In the genomic region with DNA sequence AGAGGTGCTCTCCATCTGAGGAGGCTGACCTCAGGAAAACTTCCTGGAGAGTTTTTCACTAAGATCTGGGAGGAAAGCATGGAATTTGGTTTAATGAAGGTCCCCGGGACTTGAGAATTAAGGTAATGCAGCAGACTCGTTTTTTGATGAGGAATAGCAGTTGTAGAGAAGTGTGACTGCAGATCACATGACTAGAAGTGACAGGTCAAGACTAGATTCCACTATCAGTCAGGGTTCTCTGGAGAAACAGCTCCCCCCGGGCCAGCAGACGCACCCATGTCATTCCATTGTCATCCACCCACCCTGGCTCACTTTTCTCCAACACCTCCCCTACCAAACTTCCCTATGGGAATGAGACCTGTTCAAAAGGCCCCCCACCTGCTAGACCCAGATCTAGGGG, we compare ENCODE assay signal across 16 cellular contexts. TPM values are rescaled to one million over a fixed set of nuclear protein-coding genes. Genes with fewer than 3 reads are reported as not detected.
DNase-seq lines count a peak whose midpoint lies in the region; ATAC-seq and TF ChIP-seq lines count a peak whose summit lies in the region.
"Had no signal": no experiment of that assay in that cellular context is flagged by ENCODE, and none has a peak within 500 bp of the region (broad histone marks: within the 10 kb centered on the region; RNA-seq: fewer than 3 reads in every experiment).

No MANE protein-coding gene starts in this region.

- H3K36me3 Mint-ChIP-seq in MCF 10A (ENCODE audit: insufficient read depth, unreplicated experiment): peaks cover 43% of the 10 kb centered on the region
- H3K36me3 Mint-ChIP-seq in endothelial cell (ENCODE audit: low read depth, unreplicated experiment): peaks cover 42% of the 10 kb centered on the region

- H4K20me1 ChIP-seq in mammary epithelial cell (ENCODE audit: insufficient read depth, low read length): no peaks in the 10 kb centered on the region

- H3K79me2 ChIP-seq in mammary epithelial cell (ENCODE audit: insufficient read depth, low read length): peaks cover 15% of the 10 kb centered on the region

- H3K36me3 ChIP-seq in mammary epithelial cell (ENCODE audit: insufficient read depth, low read length) (peaks cover 22% of the 10 kb centered on the region), stomach smooth muscle (ENCODE audit: control insufficient read depth in 2 of 2, insufficient read depth in 2 of 2, low read length in 2 of 2) (peaks cover 20 to 21% of the 10 kb centered on the region in 2 donors)
- H3K36me3 ChIP-seq: uterus had no signal

- peaks cover 35% of the 10 kb centered on the region for H3K4me1 Mint-ChIP-seq in MCF 10A (ENCODE audit: insufficient read depth, unreplicated experiment)
- peaks cover 14% of the 10 kb centered on the region for H3K4me1 Mint-ChIP-seq in endothelial cell (ENCODE audit: unreplicated experiment)

- no TSS peak for BruUV-seq in MCF 10A (replicated peaks; lab: Mats Ljungman, UMichigan)
- BruUV-seq in mammary epithelial cell (replicated peaks; lab: Mats Ljungman, UMichigan): no TSS peak

- TF ChIP-seq CTCF in MCF 10A (IDR thresholded peaks at IDR 0.05; ENCODE audit: unreplicated experiment) (no peak), mammary epithelial cell (conservative IDR thresholded peaks at IDR 0.05 in 1 of 2, IDR thresholded peaks at IDR 0.05 in 1 of 2; ENCODE audit: extremely low read depth in 1 of 2, insufficient read depth in 1 of 2, low read depth in 1 of 2, low read length in 2 of 2) (no peak), endothelial cell (IDR thresholded peaks at IDR 0.05; ENCODE audit: unreplicated experiment) (no peak), GM10266 (IDR thresholded peaks at IDR 0.05; ENCODE audit: control insufficient read depth, insufficient read depth, low read depth, missing control alignments) (no peak)

- H3K4me1 ChIP-seq in mammary epithelial cell (ENCODE audit: insufficient read depth, low read length) (peaks cover 18% of the 10 kb centered on the region), stomach smooth muscle (ENCODE audit: control insufficient read depth, insufficient read depth, low read length) (peaks cover 45% of the 10 kb centered on the region)

- WGBS in mammary epithelial cell (ENCODE audit: low coverage, missing lambda C conversion rate): 64% methylated on average over 4 of the region's 4 CpGs

- H3K9me3 Mint-ChIP-seq in MCF 10A (ENCODE audit: unreplicated experiment) (no peaks in the 10 kb centered on the region), endothelial cell (ENCODE audit: unreplicated experiment) (no peaks in the 10 kb centered on the region)

- no peak overlapping the region for H3K4me3 ChIP-seq in mammary epithelial cell (replicated peaks in 1 of 3; ENCODE audit: insufficient read depth in 1 of 3, low read depth in 2 of 3, low read length in 3 of 3)
- H3K4me3 ChIP-seq in stomach smooth muscle (ENCODE audit: low read length in 2 of 2): no peak overlapping the region
- H3K4me3 ChIP-seq: mucosa of descending colon, uterus had no signal

- no peak overlapping the region for H3K27ac ChIP-seq in mammary epithelial cell (ENCODE audit: insufficient read depth, low read depth, low read length)
- peak overlapping the region; percentile 41 for H3K27ac ChIP-seq in stomach smooth muscle (ENCODE audit: low read length)
- H3K27ac ChIP-seq: uterus had no signal

- dilution Hi-C loops in mammary epithelial cell (cut with HindIII; ENCODE audit: low sequenced_read_pairs): loop anchor here (5.0 kb wide), 1 partner anchor 37 kb away; no protein-coding TSS in a partner anchor

- DNase-seq in MCF 10A (ENCODE audit: unreplicated experiment): no peak
- no peak for DNase-seq in mammary epithelial cell
- DNase-seq in endothelial cell (ENCODE audit: low spot score): no peak
- no peak for DNase-seq in GM10266 (ENCODE audit: extremely low spot score)
- DNase-seq: ACHN, activated gamma-delta T cell treated with Interleukin-2 at 50 U/mL for 16 hours, anterior cingulate cortex, DMS79, foreskin fibroblast, mucosa of descending colon, NCI-H187, SHP77, uterus had no signal

- CTCF ChIA-PET in MCF 10A (lab: Yijun Ruan, JAX) (interaction anchor here (0.6 to 5.8 kb wide), 3 partner anchors 14 to 142 kb away, joined by 3 to 43 read pairs (median 3); no protein-coding TSS in a partner anchor), mammary epithelial cell (lab: Charles Lee; ENCODE audit: low non-redundant PET) (no interaction called here)

- intact Hi-C loops in MCF 10A (cut with micrococcal nuclease): no loop called here
- intact Hi-C loops in mammary epithelial cell (cut with micrococcal nuclease): loop anchor here (10.0 kb wide), 1 partner anchor 260 kb away; a partner anchor contains a TSS

- in situ Hi-C loops in mammary epithelial cell (cut with MboI; ENCODE audit: low sequenced_read_pairs in 2 of 2): loop anchor here in 1 of 2 donors (10.0 kb wide), 1 partner anchor 150 kb away; no protein-coding TSS in a partner anchor

- H3K27ac Mint-ChIP-seq in MCF 10A (ENCODE audit: low read depth, unreplicated experiment) (peak overlapping the region; percentile 63), endothelial cell (ENCODE audit: unreplicated experiment) (peak overlapping the region; percentile 75)

- H3K4me3 Mint-ChIP-seq in MCF 10A (ENCODE audit: unreplicated experiment) (no peak overlapping the region), endothelial cell (ENCODE audit: unreplicated experiment) (peak overlapping the region; percentile 45)

- no peak overlapping the region for H2AFZ ChIP-seq in mammary epithelial cell (ENCODE audit: low read depth, low read length)

- ATAC-seq in HG03520 (IDR thresholded peaks at IDR 0.05; ENCODE audit: unreplicated experiment): no peak
- ATAC-seq: activated CD4-positive, CD25-positive, alpha-beta regulatory T cell treated with anti-CD3 and anti-CD28 coated beads, Interleukin-2, amount 50 U/mL, for 24 hours; mucosa of descending colon had no signal

- H3K27me3 Mint-ChIP-seq in MCF 10A (ENCODE audit: insufficient read depth, unreplicated experiment) (no peaks in the 10 kb centered on the region), endothelial cell (ENCODE audit: unreplicated experiment) (peaks cover 16% of the 10 kb centered on the region)

- H3K27me3 ChIP-seq in mammary epithelial cell (ENCODE audit: insufficient read depth, low read length) (no peaks in the 10 kb centered on the region), stomach smooth muscle (ENCODE audit: control insufficient read depth in 1 of 2, insufficient read depth in 2 of 2, low read length in 2 of 2) (no peaks in the 10 kb centered on the region)
- H3K27me3 ChIP-seq: uterus had no signal

- H3K4me2 ChIP-seq in mammary epithelial cell (ENCODE audit: insufficient read depth, low read depth, low read length): no peak overlapping the region

- H3K9me3 ChIP-seq in mammary epithelial cell (replicated peaks; ENCODE audit: insufficient read depth, low read length) (no peaks in the 10 kb centered on the region), stomach smooth muscle (ENCODE audit: control insufficient read depth in 2 of 2, low read length in 2 of 2) (no peaks in the 10 kb centered on the region)
- H3K9me3 ChIP-seq: mucosa of descending colon, uterus had no signal

- H3K9ac ChIP-seq in mammary epithelial cell (ENCODE audit: insufficient read depth, low read length) (no peak overlapping the region), stomach smooth muscle (ENCODE audit: low read length in 2 of 2) (no peak overlapping the region)

- POLR2A ChIA-PET in MCF 10A (lab: Yijun Ruan, JAX): interaction anchor here (0.9 to 2.6 kb wide), 3 partner anchors 97 to 305 kb away, joined by 4 to 15 read pairs (median 5); no protein-coding TSS in a partner anchor

RNA-seq across cellular contexts. Expression of a gene that starts 1.9 kb away (rescaled TPM):
- 9.1 and 9.5 TPM in 2 replicates for total RNA-seq in MCF 10A (2022)
- 1 to 10 TPM; 2.3 to 7.3 TPM for total RNA-seq in mammary epithelial cell
- 7.9 TPM for polyA plus RNA-seq in mammary epithelial cell
- 6.2 TPM for polyA minus RNA-seq in mammary epithelial cell
- 8.2 TPM for total RNA-seq in endothelial cell (ENCODE audit: unreplicated experiment)

RNA-seq across cellular contexts. Expression of a gene that starts 7.3 kb away (rescaled TPM):
- total RNA-seq in MCF 10A (2022) (98.5 and 126 TPM in 2 replicates), mammary epithelial cell (100 to 1,000 TPM in 1 of 2 donors, 10 to 100 TPM in 1; 80.2 to 129 TPM), endothelial cell (ENCODE audit: unreplicated experiment) (156 TPM)
- polyA plus RNA-seq in mammary epithelial cell: 105 TPM
- polyA minus RNA-seq in mammary epithelial cell: 226 TPM

RNA-seq across cellular contexts. Expression of a gene that starts 46.5 kb away (rescaled TPM):
- total RNA-seq in MCF 10A (2022) (37.6 and 38.2 TPM in 2 replicates), mammary epithelial cell (10 to 100 TPM; 22.7 to 31.1 TPM), endothelial cell (ENCODE audit: unreplicated experiment) (56.1 TPM)
- 17.8 TPM for polyA plus RNA-seq in mammary epithelial cell
- polyA minus RNA-seq in mammary epithelial cell: 60.6 TPM

RNA-seq across cellular contexts. Expression of a gene that starts 50.0 kb away (rescaled TPM):
- total RNA-seq in MCF 10A (2022) (51.6 and 53.7 TPM in 2 replicates), mammary epithelial cell (10 to 100 TPM; 48.4 to 53.2 TPM), endothelial cell (ENCODE audit: unreplicated experiment) (61.1 TPM)
- 68.5 TPM for polyA plus RNA-seq in mammary epithelial cell
- polyA minus RNA-seq in mammary epithelial cell: 83.1 TPM
